In the genomic region with DNA sequence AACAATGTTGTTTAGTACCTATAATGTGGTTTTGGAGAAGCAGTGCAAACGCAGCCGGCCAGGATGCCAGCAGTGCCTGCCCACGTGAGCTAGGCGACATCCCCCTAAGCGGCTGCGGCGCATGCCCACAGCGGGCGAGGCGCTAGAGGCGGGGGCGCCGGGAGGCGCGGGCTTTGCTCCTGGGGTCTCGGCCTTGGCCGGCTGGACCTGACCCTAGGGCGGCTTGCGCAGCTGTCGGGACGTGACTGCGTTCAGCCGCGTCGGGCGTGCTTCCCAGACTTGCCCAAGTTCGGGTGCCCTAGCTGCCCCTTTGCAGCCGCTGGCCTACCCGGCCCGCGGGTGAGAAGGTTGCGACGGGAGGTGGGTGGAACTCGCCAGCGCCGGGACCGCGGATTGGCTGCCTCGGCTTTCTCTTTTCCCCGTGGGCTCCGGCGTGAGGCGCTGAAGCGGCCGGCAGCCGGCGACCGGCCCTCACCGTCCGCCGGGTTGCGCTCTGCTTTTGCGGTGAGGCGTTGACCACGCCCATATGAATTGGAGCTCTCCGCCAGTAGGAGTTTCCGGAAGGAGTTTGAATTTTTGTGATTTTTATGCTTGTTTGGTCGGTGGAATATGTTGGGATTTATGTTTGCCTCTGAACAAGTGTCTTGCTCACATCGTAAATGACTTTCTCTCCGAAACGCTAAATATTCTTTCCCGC, we compare ENCODE assay signal across 1 cellular context.
TF ChIP-seq lines count a peak whose summit lies in the region.

A gene (plus strand): TSS at position 122 of the 697 bp plus-strand sequence. CDS start 599 bp downstream, outside the sequence.

TF ChIP-seq in HEK293, 187 proteins besides CTCF, POLR2A, EP300 and RAD21 (continued from another document and continues in another):
- TF ChIP-seq, protein P1, sequence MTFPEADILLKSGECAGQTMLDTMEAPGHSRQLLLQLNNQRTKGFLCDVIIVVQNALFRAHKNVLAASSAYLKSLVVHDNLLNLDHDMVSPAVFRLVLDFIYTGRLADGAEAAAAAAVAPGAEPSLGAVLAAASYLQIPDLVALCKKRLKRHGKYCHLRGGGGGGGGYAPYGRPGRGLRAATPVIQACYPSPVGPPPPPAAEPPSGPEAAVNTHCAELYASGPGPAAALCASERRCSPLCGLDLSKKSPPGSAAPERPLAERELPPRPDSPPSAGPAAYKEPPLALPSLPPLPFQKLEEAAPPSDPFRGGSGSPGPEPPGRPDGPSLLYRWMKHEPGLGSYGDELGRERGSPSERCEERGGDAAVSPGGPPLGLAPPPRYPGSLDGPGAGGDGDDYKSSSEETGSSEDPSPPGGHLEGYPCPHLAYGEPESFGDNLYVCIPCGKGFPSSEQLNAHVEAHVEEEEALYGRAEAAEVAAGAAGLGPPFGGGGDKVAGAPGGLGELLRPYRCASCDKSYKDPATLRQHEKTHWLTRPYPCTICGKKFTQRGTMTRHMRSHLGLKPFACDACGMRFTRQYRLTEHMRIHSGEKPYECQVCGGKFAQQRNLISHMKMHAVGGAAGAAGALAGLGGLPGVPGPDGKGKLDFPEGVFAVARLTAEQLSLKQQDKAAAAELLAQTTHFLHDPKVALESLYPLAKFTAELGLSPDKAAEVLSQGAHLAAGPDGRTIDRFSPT (tag by site-specific recombination; IDR thresholded peaks at IDR 0.05) = peak; percentile 99
- TF ChIP-seq ZNF169 (tag by site-specific recombination; IDR thresholded peaks at IDR 0.05) = no peak
- TF ChIP-seq ZNF433 (tag by site-specific recombination; IDR thresholded peaks at IDR 0.05; ENCODE audit: low read depth) = no peak
- peak; percentile 59; the same call in 1 of the 2 replicates for TF ChIP-seq KLF16 (tag by site-specific recombination; IDR thresholded peaks at IDR 0.05)
- TF ChIP-seq SALL2 (tag by site-specific recombination; IDR thresholded peaks at IDR 0.05; ENCODE audit: borderline replicate concordance) = no peak
- no peak for TF ChIP-seq ZNF555 (tag by site-specific recombination; conservative IDR thresholded peaks at IDR 0.05)
- TF ChIP-seq, protein P2, sequence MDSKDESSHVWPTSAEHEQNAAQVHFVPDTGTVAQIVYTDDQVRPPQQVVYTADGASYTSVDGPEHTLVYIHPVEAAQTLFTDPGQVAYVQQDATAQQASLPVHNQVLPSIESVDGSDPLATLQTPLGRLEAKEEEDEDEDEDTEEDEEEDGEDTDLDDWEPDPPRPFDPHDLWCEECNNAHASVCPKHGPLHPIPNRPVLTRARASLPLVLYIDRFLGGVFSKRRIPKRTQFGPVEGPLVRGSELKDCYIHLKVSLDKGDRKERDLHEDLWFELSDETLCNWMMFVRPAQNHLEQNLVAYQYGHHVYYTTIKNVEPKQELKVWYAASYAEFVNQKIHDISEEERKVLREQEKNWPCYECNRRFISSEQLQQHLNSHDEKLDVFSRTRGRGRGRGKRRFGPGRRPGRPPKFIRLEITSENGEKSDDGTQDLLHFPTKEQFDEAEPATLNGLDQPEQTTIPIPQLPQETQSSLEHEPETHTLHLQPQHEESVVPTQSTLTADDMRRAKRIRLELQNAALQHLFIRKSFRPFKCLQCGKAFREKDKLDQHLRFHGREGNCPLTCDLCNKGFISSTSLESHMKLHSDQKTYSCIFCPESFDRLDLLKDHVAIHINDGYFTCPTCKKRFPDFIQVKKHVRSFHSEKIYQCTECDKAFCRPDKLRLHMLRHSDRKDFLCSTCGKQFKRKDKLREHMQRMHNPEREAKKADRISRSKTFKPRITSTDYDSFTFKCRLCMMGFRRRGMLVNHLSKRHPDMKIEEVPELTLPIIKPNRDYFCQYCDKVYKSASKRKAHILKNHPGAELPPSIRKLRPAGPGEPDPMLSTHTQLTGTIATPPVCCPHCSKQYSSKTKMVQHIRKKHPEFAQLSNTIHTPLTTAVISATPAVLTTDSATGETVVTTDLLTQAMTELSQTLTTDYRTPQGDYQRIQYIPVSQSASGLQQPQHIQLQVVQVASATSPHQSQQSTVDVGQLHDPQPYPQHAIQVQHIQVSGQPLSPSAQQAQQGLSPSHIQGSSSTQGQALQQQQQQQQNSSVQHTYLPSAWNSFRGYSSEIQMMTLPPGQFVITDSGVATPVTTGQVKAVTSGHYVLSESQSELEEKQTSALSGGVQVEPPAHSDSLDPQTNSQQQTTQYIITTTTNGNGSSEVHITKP (tag by site-specific recombination; IDR thresholded peaks at IDR 0.05) = peak; percentile 83
- TF ChIP-seq ZNF121 (tag by site-specific recombination; IDR thresholded peaks at IDR 0.05) = no peak
- TF ChIP-seq IKZF3 (tag by site-specific recombination; IDR thresholded peaks at IDR 0.05) = peak; percentile 35; the same call in 1 of the 2 replicates
- TF ChIP-seq ZNF658 (tag by site-specific recombination; IDR thresholded peaks at IDR 0.05) = no peak
- TF ChIP-seq BCL11A (tag by site-specific recombination; IDR thresholded peaks at IDR 0.05; ENCODE audit: low read depth) = 0 out of 2 replicates have a peak, but pooled peaks have one; percentile 52
- no peak for TF ChIP-seq ZNF624 (tag by site-specific recombination; IDR thresholded peaks at IDR 0.05)
- TF ChIP-seq, protein P3, sequence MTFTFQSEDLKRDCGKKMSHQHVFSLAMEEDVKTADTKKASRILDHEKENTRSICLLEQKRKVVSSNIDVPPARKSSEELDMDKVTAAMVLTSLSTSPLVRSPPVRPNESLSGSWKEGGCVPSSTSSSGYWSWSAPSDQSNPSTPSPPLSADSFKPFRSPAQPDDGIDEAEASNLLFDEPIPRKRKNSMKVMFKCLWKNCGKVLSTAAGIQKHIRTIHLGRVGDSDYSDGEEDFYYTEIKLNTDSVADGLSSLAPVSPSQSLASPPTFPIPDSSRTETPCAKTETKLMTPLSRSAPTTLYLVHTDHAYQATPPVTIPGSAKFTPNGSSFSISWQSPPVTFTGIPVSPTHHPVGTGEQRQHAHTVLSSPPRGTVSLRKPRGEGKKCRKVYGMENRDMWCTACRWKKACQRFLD (tag by site-specific recombination; IDR thresholded peaks at IDR 0.05) = peak; percentile 85; the same call in 1 of the 2 replicates
- no peak; the same call in 1 of the 2 replicates for TF ChIP-seq FEZF1 (tag by site-specific recombination; IDR thresholded peaks at IDR 0.05)
- no peak for TF ChIP-seq ZNF670 (tag by site-specific recombination; IDR thresholded peaks at IDR 0.05; ENCODE audit: low read depth)
- peak; percentile 82 for TF ChIP-seq GLIS2 (tag by site-specific recombination; IDR thresholded peaks at IDR 0.05)
- no peak for TF ChIP-seq YY1 (tag by site-specific recombination; IDR thresholded peaks at IDR 0.05)
- TF ChIP-seq, protein P4, sequence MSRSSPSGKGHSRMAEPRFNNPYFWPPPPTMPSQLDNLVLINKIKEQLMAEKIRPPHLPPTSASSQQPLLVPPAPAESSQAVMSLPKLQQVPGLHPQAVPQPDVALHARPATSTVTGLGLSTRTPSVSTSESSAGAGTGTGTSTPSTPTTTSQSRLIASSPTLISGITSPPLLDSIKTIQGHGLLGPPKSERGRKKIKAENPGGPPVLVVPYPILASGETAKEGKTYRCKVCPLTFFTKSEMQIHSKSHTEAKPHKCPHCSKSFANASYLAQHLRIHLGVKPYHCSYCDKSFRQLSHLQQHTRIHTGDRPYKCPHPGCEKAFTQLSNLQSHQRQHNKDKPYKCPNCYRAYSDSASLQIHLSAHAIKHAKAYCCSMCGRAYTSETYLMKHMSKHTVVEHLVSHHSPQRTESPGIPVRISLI (tag by site-specific recombination; IDR thresholded peaks at IDR 0.05) = no peak
- no peak for TF ChIP-seq GLI2 (tag by site-specific recombination; IDR thresholded peaks at IDR 0.05; ENCODE audit: borderline replicate concordance, low read depth)
- TF ChIP-seq ZNF211 (tag by site-specific recombination; IDR thresholded peaks at IDR 0.05; ENCODE audit: low read depth) = no peak
- TF ChIP-seq YY2 (tag by site-specific recombination; IDR thresholded peaks at IDR 0.05) = no peak
- no peak for TF ChIP-seq ZNF660 (tag by site-specific recombination; IDR thresholded peaks at IDR 0.05)
- TF ChIP-seq, protein P5, sequence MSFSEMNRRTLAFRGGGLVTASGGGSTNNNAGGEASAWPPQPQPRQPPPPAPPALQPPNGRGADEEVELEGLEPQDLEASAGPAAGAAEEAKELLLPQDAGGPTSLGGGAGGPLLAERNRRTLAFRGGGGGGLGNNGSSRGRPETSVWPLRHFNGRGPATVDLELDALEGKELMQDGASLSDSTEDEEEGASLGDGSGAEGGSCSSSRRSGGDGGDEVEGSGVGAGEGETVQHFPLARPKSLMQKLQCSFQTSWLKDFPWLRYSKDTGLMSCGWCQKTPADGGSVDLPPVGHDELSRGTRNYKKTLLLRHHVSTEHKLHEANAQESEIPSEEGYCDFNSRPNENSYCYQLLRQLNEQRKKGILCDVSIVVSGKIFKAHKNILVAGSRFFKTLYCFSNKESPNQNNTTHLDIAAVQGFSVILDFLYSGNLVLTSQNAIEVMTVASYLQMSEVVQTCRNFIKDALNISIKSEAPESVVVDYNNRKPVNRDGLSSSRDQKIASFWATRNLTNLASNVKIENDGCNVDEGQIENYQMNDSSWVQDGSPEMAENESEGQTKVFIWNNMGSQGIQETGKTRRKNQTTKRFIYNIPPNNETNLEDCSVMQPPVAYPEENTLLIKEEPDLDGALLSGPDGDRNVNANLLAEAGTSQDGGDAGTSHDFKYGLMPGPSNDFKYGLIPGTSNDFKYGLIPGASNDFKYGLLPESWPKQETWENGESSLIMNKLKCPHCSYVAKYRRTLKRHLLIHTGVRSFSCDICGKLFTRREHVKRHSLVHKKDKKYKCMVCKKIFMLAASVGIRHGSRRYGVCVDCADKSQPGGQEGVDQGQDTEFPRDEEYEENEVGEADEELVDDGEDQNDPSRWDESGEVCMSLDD (tag by site-specific recombination; IDR thresholded peaks at IDR 0.05) = 0 out of 2 replicates have a peak, but pooled peaks have one; percentile 9
- TF ChIP-seq ZNF184 (tag by site-specific recombination; IDR thresholded peaks at IDR 0.05) = no peak
- TF ChIP-seq, protein P6, sequence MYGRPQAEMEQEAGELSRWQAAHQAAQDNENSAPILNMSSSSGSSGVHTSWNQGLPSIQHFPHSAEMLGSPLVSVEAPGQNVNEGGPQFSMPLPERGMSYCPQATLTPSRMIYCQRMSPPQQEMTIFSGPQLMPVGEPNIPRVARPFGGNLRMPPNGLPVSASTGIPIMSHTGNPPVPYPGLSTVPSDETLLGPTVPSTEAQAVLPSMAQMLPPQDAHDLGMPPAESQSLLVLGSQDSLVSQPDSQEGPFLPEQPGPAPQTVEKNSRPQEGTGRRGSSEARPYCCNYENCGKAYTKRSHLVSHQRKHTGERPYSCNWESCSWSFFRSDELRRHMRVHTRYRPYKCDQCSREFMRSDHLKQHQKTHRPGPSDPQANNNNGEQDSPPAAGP (tag by site-specific recombination; IDR thresholded peaks at IDR 0.05) = peak; percentile 44; the same call in 1 of the 2 replicates
- TF ChIP-seq ZNF140 (tag by site-specific recombination; IDR thresholded peaks at IDR 0.05) = no peak
- TF ChIP-seq ZFP69B (tag by site-specific recombination; IDR thresholded peaks at IDR 0.05) = no peak
- no peak for TF ChIP-seq WT1 (tag by site-specific recombination; IDR thresholded peaks at IDR 0.05)
- no peak for TF ChIP-seq ZNF274 (IDR thresholded peaks at IDR 0.05; ENCODE audit: low read length)
- no peak for TF ChIP-seq ZNF274 (tag by site-specific recombination; IDR thresholded peaks at IDR 0.05; ENCODE audit: borderline replicate concordance)
- TF ChIP-seq SP2 (tag by site-specific recombination; IDR thresholded peaks at IDR 0.05) = peak; percentile 83
- TF ChIP-seq ZNF292 (tag by site-specific recombination; IDR thresholded peaks at IDR 0.05; ENCODE audit: borderline replicate concordance, low read depth) = no peak
- no peak for TF ChIP-seq ZNF707 (tag by site-specific recombination; IDR thresholded peaks at IDR 0.05)
- TF ChIP-seq ZNF777 (tag by site-specific recombination; IDR thresholded peaks at IDR 0.05; ENCODE audit: borderline replicate concordance) = no peak
- TF ChIP-seq, protein P7, sequence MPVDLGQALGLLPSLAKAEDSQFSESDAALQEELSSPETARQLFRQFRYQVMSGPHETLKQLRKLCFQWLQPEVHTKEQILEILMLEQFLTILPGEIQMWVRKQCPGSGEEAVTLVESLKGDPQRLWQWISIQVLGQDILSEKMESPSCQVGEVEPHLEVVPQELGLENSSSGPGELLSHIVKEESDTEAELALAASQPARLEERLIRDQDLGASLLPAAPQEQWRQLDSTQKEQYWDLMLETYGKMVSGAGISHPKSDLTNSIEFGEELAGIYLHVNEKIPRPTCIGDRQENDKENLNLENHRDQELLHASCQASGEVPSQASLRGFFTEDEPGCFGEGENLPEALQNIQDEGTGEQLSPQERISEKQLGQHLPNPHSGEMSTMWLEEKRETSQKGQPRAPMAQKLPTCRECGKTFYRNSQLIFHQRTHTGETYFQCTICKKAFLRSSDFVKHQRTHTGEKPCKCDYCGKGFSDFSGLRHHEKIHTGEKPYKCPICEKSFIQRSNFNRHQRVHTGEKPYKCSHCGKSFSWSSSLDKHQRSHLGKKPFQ (tag by site-specific recombination; IDR thresholded peaks at IDR 0.05) = no peak
- 0 out of 2 replicates have a peak, but pooled peaks have one; percentile 29 for TF ChIP-seq OVOL3 (tag by site-specific recombination; IDR thresholded peaks at IDR 0.05)
- TF ChIP-seq ZNF558 (tag by site-specific recombination; IDR thresholded peaks at IDR 0.05) = no peak
- TF ChIP-seq, protein P8, sequence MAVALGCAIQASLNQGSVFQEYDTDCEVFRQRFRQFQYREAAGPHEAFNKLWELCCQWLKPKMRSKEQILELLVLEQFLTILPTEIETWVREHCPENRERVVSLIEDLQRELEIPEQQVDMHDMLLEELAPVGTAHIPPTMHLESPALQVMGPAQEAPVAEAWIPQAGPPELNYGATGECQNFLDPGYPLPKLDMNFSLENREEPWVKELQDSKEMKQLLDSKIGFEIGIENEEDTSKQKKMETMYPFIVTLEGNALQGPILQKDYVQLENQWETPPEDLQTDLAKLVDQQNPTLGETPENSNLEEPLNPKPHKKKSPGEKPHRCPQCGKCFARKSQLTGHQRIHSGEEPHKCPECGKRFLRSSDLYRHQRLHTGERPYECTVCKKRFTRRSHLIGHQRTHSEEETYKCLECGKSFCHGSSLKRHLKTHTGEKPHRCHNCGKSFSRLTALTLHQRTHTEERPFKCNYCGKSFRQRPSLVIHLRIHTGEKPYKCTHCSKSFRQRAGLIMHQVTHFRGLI (tag by site-specific recombination; IDR thresholded peaks at IDR 0.05) = peak; percentile 81
